ENCODE assay signal across 12 cellular contexts in the genomic region with DNA sequence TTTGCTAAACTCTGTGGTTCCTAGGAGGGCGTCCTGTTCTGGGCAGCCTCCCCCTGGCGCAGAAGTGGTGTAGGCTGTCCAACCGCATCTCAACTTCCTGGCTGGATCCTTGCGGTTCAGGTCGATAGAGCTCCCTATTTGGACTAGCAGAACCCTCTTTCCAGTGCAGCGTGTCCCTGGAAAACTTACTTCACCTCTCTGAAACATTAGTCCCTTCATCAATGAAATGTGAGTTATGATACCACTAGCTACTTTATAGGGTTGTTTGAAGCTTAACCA. TPM values are rescaled to one million over a fixed set of nuclear protein-coding genes. Genes with fewer than 3 reads are reported as not detected.
A peak's percentile ranks its signal among the peaks of the same experiment; 100 is the strongest.
DNase-seq lines count a peak whose midpoint lies in the region; ATAC-seq, FAIRE-seq and TF ChIP-seq lines count a peak whose summit lies in the region.
"Had no signal": no experiment of that assay in that cellular context is flagged by ENCODE, and none has a peak within 500 bp of the region (broad histone marks: within the 10 kb centered on the region; RNA-seq: fewer than 3 reads in every experiment).

No MANE protein-coding gene starts in this region.

- ATAC-seq in body of pancreas, result peak; percentile 2
- ATAC-seq in left lobe of liver, result no peak

- no peaks in the 10 kb centered on the region for H3K4me1 Mint-ChIP-seq in MCF 10A (ENCODE audit: insufficient read depth, unreplicated experiment)

- POLR2A ChIA-PET in MCF 10A (lab: Yijun Ruan, JAX), result no interaction called here

- H3K36me3 Mint-ChIP-seq in MCF 10A (ENCODE audit: insufficient read depth, unreplicated experiment), result no peaks in the 10 kb centered on the region
- H3K36me3 Mint-ChIP-seq: IgD-negative memory B cell had no signal

- CTCF ChIA-PET in MCF 10A (lab: Yijun Ruan, JAX), result interaction anchor here (0.6 to 1.0 kb wide), 4 partner anchors 59 to 571 kb away, joined by 3 to 4 read pairs (median 3); no protein-coding TSS in a partner anchor

- H3K4me3 Mint-ChIP-seq in MCF 10A (ENCODE audit: unreplicated experiment), result no peak overlapping the region
- H3K4me3 Mint-ChIP-seq: activated CD4-positive, alpha-beta memory T cell treated with anti-CD3 and anti-CD28 coated beads, Interleukin-2, amount 10 ng/mL, durations not matched to agents 7 days and 5 days had no signal

- DNase-seq in breast epithelium (ENCODE audit: low spot score in 2 of 2), result no peak
- DNase-seq in MCF 10A (ENCODE audit: unreplicated experiment), result no peak
- DNase-seq in body of pancreas, result no peak
- peak; percentile 14 for DNase-seq in left lobe of liver (ENCODE audit: low spot score)
- DNase-seq in tibial artery, result no peak
- DNase-seq in H54 (ENCODE audit: insufficient read length, low spot score), result no peak
- no peak for DNase-seq in GM19239 (ENCODE audit: insufficient read length, low spot score)
- DNase-seq in urothelium cell line (ENCODE audit: low spot score), result no peak
- DNase-seq: activated CD4-positive, alpha-beta memory T cell treated with anti-CD3 and anti-CD28 coated beads, Interleukin-2, amount 10 ng/mL, durations not matched to agents 7 days and 5 days; BE2C had no signal

- intact Hi-C loops in breast epithelium (cut with DNase I; ENCODE audit: low total_unique reads), result no loop called here
- intact Hi-C loops in MCF 10A (cut with micrococcal nuclease), result loop anchor here (10.0 kb wide), 2 partner anchors 342 to 662 kb away; a partner anchor contains a TSS
- intact Hi-C loops in body of pancreas (cut with DNase I), result loop anchor here (10.0 kb wide), 1 partner anchor 762 kb away; no protein-coding TSS in a partner anchor
- intact Hi-C loops in tibial artery (cut with DNase I; ENCODE audit: low total_unique reads), result loop anchor here (10.0 kb wide), 1 partner anchor 762 kb away; no protein-coding TSS in a partner anchor

- no peaks in the 10 kb centered on the region for H3K27me3 Mint-ChIP-seq in MCF 10A (ENCODE audit: insufficient read depth, unreplicated experiment)

- FAIRE-seq in H54 (lab: Jason Lieb, UNC) (no peak), GM19239 (lab: Jason Lieb, UNC) (no peak), urothelium cell line (lab: Jason Lieb, UNC) (no peak)

- BruUV-seq in MCF 10A (replicated peaks; lab: Mats Ljungman, UMichigan), result no TSS peak

- H3K27me3 ChIP-seq in breast epithelium, result no peaks in the 10 kb centered on the region
- H3K27me3 ChIP-seq in body of pancreas, result no peaks in the 10 kb centered on the region
- H3K27me3 ChIP-seq in tibial artery, result no peaks in the 10 kb centered on the region

- TF ChIP-seq POLR2A in breast epithelium (IDR thresholded peaks at IDR 0.05), result no peak
- TF ChIP-seq POLR2A in body of pancreas (IDR thresholded peaks at IDR 0.05), result no peak
- no peak for TF ChIP-seq POLR2A in H54 (IDR thresholded peaks at IDR 0.05; ENCODE audit: low read depth, low read length)

- WGBS in body of pancreas, 2 donors, result 36 to 38% methylated on average over 6 of the region's 6 CpGs

- H3K27ac ChIP-seq in breast epithelium (no peak overlapping the region), body of pancreas (peak overlapping the region in 1 of 4 donors; percentile 41), tibial artery (peak overlapping the region in 1 of 2 donors; percentile 21)
- H3K27ac ChIP-seq: SJSA1 had no signal

- H3K9me3 ChIP-seq in breast epithelium (no peaks in the 10 kb centered on the region), body of pancreas (no peaks in the 10 kb centered on the region), tibial artery (no peaks in the 10 kb centered on the region)
- H3K9me3 ChIP-seq: BE2C, SJSA1 had no signal

- no peak for TF ChIP-seq CTCF in breast epithelium (IDR thresholded peaks at IDR 0.05)
- TF ChIP-seq CTCF in MCF 10A (IDR thresholded peaks at IDR 0.05; ENCODE audit: unreplicated experiment), result no peak
- TF ChIP-seq CTCF in body of pancreas (IDR thresholded peaks at IDR 0.05), result no peak
- no peak for TF ChIP-seq CTCF in tibial artery (IDR thresholded peaks at IDR 0.05)

- H3K36me3 ChIP-seq in breast epithelium, result no peaks in the 10 kb centered on the region
- H3K36me3 ChIP-seq in body of pancreas (replicated peaks in 1 of 2; ENCODE audit: insufficient read depth in 1 of 2, low read depth in 2 of 2), result no peaks in the 10 kb centered on the region
- H3K36me3 ChIP-seq in tibial artery, result no peaks in the 10 kb centered on the region
- H3K36me3 ChIP-seq: BE2C, SJSA1 had no signal

- no peaks in the 10 kb centered on the region for H3K9me3 Mint-ChIP-seq in MCF 10A (ENCODE audit: unreplicated experiment)
- H3K9me3 Mint-ChIP-seq: activated CD4-positive, alpha-beta memory T cell treated with anti-CD3 and anti-CD28 coated beads, Interleukin-2, amount 10 ng/mL, durations not matched to agents 7 days and 5 days had no signal

- H3K27ac Mint-ChIP-seq in MCF 10A (ENCODE audit: low read depth, unreplicated experiment), result no peak overlapping the region
- H3K27ac Mint-ChIP-seq: activated CD4-positive, alpha-beta memory T cell treated with anti-CD3 and anti-CD28 coated beads, Interleukin-2, amount 10 ng/mL, durations not matched to agents 7 days and 5 days; IgD-negative memory B cell had no signal

- H3K4me3 ChIP-seq in breast epithelium, result peak overlapping the region; percentile 63 to 72 (median 71)
- no peak overlapping the region for H3K4me3 ChIP-seq in body of pancreas
- H3K4me3 ChIP-seq in tibial artery, result peak overlapping the region; percentile 56 to 63

- H3K4me1 ChIP-seq in breast epithelium (peaks cover 0 to 4% of the 10 kb centered on the region in 2 donors), body of pancreas (peaks cover 16% of the 10 kb centered on the region), tibial artery (peaks cover 0 to 31% (median 20%) of the 10 kb centered on the region in 4 donors)
- H3K4me1 ChIP-seq: BE2C had no signal

RNA-seq across cellular contexts. Expression of a gene that starts 1.1 kb away (rescaled TPM):
- total RNA-seq in breast epithelium (1 to 10 TPM; 2.2 to 5.0 (median 4.6) TPM), MCF 10A (2022) (not detected in 2 replicates), body of pancreas (1 to 10 TPM; 1.3 to 4.9 TPM), left lobe of liver (0.25 TPM)
- total RNA-seq: activated CD4-positive, alpha-beta memory T cell treated with anti-CD3 and anti-CD28 coated beads, Interleukin-2, amount 10 ng/mL, durations not matched to agents 7 days and 5 days had no signal

RNA-seq across cellular contexts. Expression of a gene that starts 33.1 kb away (rescaled TPM):
- total RNA-seq in breast epithelium, result 1 to 10 TPM in 1 of 3 donors, under 1 TPM in 2; 0.44 to 1.9 (median 0.66) TPM
- total RNA-seq in MCF 10A (2022), result not detected in 2 replicates
- total RNA-seq in body of pancreas, result 1 to 10 TPM in 1 of 2 donors, not detected in 1; 3.1 TPM
- total RNA-seq in left lobe of liver, result not detected
- total RNA-seq: activated CD4-positive, alpha-beta memory T cell treated with anti-CD3 and anti-CD28 coated beads, Interleukin-2, amount 10 ng/mL, durations not matched to agents 7 days and 5 days had no signal

Comparison
In these comparisons a context has a peak if more than half of its experiments do, and no peak if none do; other contexts are left out.
1. H3K4me3 ChIP-seq: peak in breast epithelium (3 of 3) and tibial artery (2 of 2); none in body of pancreas (0 of 2).